Comparison of ENCODE assay signal across 23 cellular contexts in the genomic region with DNA sequence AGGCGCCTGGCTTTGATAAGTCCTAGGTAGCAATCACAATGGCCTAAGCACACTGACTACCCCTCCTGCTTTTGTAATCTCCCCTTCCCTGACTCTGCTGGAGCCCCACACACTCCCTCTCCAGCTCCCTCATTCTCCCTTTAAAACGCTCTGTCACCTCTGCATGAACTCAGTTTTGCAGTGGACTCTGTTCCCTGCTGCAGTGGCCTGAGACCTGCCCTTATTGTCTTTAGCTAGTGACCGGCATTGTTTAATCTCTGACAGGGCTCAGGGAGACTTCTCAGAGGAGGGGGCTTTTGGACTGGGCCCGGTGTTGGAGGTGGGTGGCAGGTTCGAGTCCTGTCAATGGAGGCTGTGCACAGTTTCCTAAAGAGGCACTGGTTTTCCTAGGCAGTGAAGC.
DNase-seq lines count a peak whose midpoint lies in the region; ATAC-seq, FAIRE-seq and TF ChIP-seq lines count a peak whose summit lies in the region.
"Had no signal": no experiment of that assay in that cellular context is flagged by ENCODE, and none has a peak within 500 bp of the region (broad histone marks: within the 10 kb centered on the region; RNA-seq: fewer than 3 reads in every experiment).

No MANE protein-coding gene starts in this region.

- TF ChIP-seq RAD21 in HepG2 (CRISPR knock-in tag; IDR thresholded peaks at IDR 0.05): no peak

- peak; percentile 74 for ATAC-seq in HepG2
- ATAC-seq in pancreas: no peak
- no peak for ATAC-seq in HG02884 (IDR thresholded peaks at IDR 0.05; ENCODE audit: unreplicated experiment)
- ATAC-seq: A549; CD8-positive, alpha-beta T cell had no signal

- H4K20me1 ChIP-seq in HepG2 (ENCODE audit: insufficient read depth, low read length): no peaks in the 10 kb centered on the region
- H4K20me1 ChIP-seq: BLaER1 treated with 17β-estradiol and CSF1 and Interleukin-3, amounts not matched to agents 10 nM and 100 nM had no signal

- H3K79me2 ChIP-seq in HepG2 (ENCODE audit: insufficient read depth, low read length): no peaks in the 10 kb centered on the region

- H3K4me2 ChIP-seq in HepG2 (ENCODE audit: low read depth, low read length): peak overlapping the region; percentile 4; the same call in 1 of the 2 replicates
- H3K4me2 ChIP-seq: A549; BLaER1 treated with 17β-estradiol and CSF1 and Interleukin-3, amounts not matched to agents 10 nM and 100 nM had no signal

- in situ Hi-C loops in HepG2 (cut with HindIII; ENCODE audit: extremely low pct_ligation_motif_present, low pct_unique_long_range_greater_than_20kb): no loop called here

- intact Hi-C loops in HepG2 (cut with micrococcal nuclease; ENCODE audit: unreplicated experiment) (no loop called here), pancreas (cut with DNase I) (no loop called here)

- no peak overlapping the region for H2AFZ ChIP-seq in HepG2 (ENCODE audit: low read length)

- H3K27ac ChIP-seq in HepG2 (ENCODE audit: extremely low read length, insufficient read depth, low read length) (no peak overlapping the region), suprapubic skin (no peak overlapping the region), pancreas (no peak overlapping the region)
- H3K27ac ChIP-seq: 22Rv1; A549; BLaER1 treated with 17β-estradiol and CSF1 and Interleukin-3, amounts not matched to agents 10 nM and 100 nM; C4-2B had no signal

- DNase-seq in activated effector memory CD4-positive, alpha-beta T cell treated with anti-CD3 and anti-CD28 coated beads, Interleukin-2, amount 50 U/mL, for 16 hours: peak; percentile 22
- DNase-seq in activated effector memory CD4-positive, alpha-beta T cell treated with Interleukin-2 at 50 U/mL for 16 hours: no peak
- peak; percentile 68 for DNase-seq in left kidney (ENCODE audit: low read depth, low spot score)
- peak; percentile 35 for DNase-seq in HepG2 (ENCODE audit: low spot score)
- peak; percentile 27 to 40 for DNase-seq in suprapubic skin (ENCODE audit: low spot score in 2 of 2)
- no peak for DNase-seq in pancreas
- no peak for DNase-seq in stimulated activated CD4-positive, alpha-beta T cell treated with anti-CD3 and anti-CD28 coated beads, Interleukin-1b, Interleukin-23, amount 100 ng/mL, for 48 hours
- DNase-seq: AML-193; Caco-2; Calu3; CD4-positive, alpha-beta T cell; CD8-positive, alpha-beta T cell; DMS79 treated with DMSO at 0.1 percent for 48 hours; GF-D8 had no signal

- H3K4me1 ChIP-seq in HepG2 (ENCODE audit: insufficient read depth, low read length): peaks cover 13% of the 10 kb centered on the region
- H3K4me1 ChIP-seq in suprapubic skin: no peaks in the 10 kb centered on the region
- no peaks in the 10 kb centered on the region for H3K4me1 ChIP-seq in pancreas
- H3K4me1 ChIP-seq: A549; BLaER1 treated with 17β-estradiol and CSF1 and Interleukin-3, amounts not matched to agents 10 nM and 100 nM; Caco-2 had no signal

- no peaks in the 10 kb centered on the region for H3K9me3 ChIP-seq in HepG2 (ENCODE audit: low read length)
- H3K9me3 ChIP-seq in suprapubic skin: no peaks in the 10 kb centered on the region
- H3K9me3 ChIP-seq in pancreas: no peaks in the 10 kb centered on the region
- H3K9me3 ChIP-seq: A549, Caco-2 had no signal

- FAIRE-seq in HepG2 (lab: Jason Lieb, UNC): no peak
- FAIRE-seq in pancreas (lab: Jason Lieb, UNC): no peak
- FAIRE-seq: A549, D721Med, G401.6, GM12891, GM19239 had no signal

- no peak for TF ChIP-seq CTCF in HepG2 (CRISPR knock-in tag; IDR thresholded peaks at IDR 0.05)
- TF ChIP-seq CTCF in suprapubic skin (IDR thresholded peaks at IDR 0.05): no peak
- TF ChIP-seq CTCF in pancreas (IDR thresholded peaks at IDR 0.05): no peak

- H3K27me3 ChIP-seq in HepG2 (ENCODE audit: control insufficient read depth in 1 of 2, insufficient read depth in 2 of 2, low read length in 2 of 2) (no peaks in the 10 kb centered on the region; a peak in 2 of 5 replicates), suprapubic skin (peaks cover 3% of the 10 kb centered on the region), pancreas (no peaks in the 10 kb centered on the region)
- H3K27me3 ChIP-seq: BLaER1 treated with 17β-estradiol and CSF1 and Interleukin-3, amounts not matched to agents 10 nM and 100 nM had no signal

- no peak overlapping the region for H3K9ac ChIP-seq in HepG2 (ENCODE audit: insufficient read depth, low read depth, low read length)
- H3K9ac ChIP-seq: BLaER1 treated with 17β-estradiol and CSF1 and Interleukin-3, amounts not matched to agents 10 nM and 100 nM had no signal

- TF ChIP-seq POLR2A in HepG2 (IDR thresholded peaks at IDR 0.05; ENCODE audit: insufficient read depth in 1 of 2, low read depth in 2 of 2, low read length in 2 of 2) (no peak), suprapubic skin (IDR thresholded peaks at IDR 0.05) (no peak)

- 0% methylated on average over 5 of the region's 5 CpGs for WGBS in HepG2 (ENCODE audit: low lambda C conversion rate)
- 94% methylated on average over 5 of the region's 5 CpGs for WGBS in suprapubic skin
- WGBS in pancreas, 2 donors: 77 to 79% methylated on average over 5 of the region's 5 CpGs

- H3K36me3 ChIP-seq in HepG2 (replicated peaks in 1 of 2; ENCODE audit: control insufficient read depth in 1 of 2, insufficient read depth in 2 of 2, low read length in 2 of 2): no peaks in the 10 kb centered on the region
- H3K36me3 ChIP-seq in suprapubic skin: no peaks in the 10 kb centered on the region
- H3K36me3 ChIP-seq in pancreas: no peaks in the 10 kb centered on the region
- H3K36me3 ChIP-seq: BLaER1 treated with 17β-estradiol and CSF1 and Interleukin-3, amounts not matched to agents 10 nM and 100 nM had no signal

- BruUV-seq in HepG2 (replicated peaks; lab: Mats Ljungman, UMichigan): no TSS peak

- CTCF ChIA-PET in HepG2 (lab: Yijun Ruan, JAX; ENCODE audit: low intra/inter-chr PET ratio, low total read pairs): no interaction called here

- TF ChIP-seq EP300 in HepG2 (IDR thresholded peaks at IDR 0.05; ENCODE audit: low read depth in 2 of 2, low read length in 2 of 2) (no peak), HepG2 (CRISPR knock-in tag; IDR thresholded peaks at IDR 0.05; ENCODE audit: borderline replicate concordance) (no peak), suprapubic skin (IDR thresholded peaks at IDR 0.05) (no peak)

- POLR2A ChIA-PET in HepG2 (lab: Yijun Ruan, JAX): no interaction called here

- no peak overlapping the region for H3K4me3 ChIP-seq in HepG2 (replicated peaks in 1 of 3; ENCODE audit: insufficient read depth in 1 of 3, low read depth in 2 of 3, low read length in 3 of 3)
- no peak overlapping the region for H3K4me3 ChIP-seq in suprapubic skin
- no peak overlapping the region for H3K4me3 ChIP-seq in pancreas
- H3K4me3 ChIP-seq: A549; BLaER1 treated with 17β-estradiol and CSF1 and Interleukin-3, amounts not matched to agents 10 nM and 100 nM had no signal

TF ChIP-seq in HepG2, 621 proteins besides CTCF, POLR2A, EP300 and RAD21:
- TF ChIP-seq SOX13 (IDR thresholded peaks at IDR 0.05) (no peak), SOX13 (CRISPR knock-in tag; conservative IDR thresholded peaks at IDR 0.05 in 1 of 2, IDR thresholded peaks at IDR 0.05 in 1 of 2) (peak in 1 of 2 experiments; percentile 38; a peak in 1 of 4 replicates), RXRA (CRISPR knock-in tag; IDR thresholded peaks at IDR 0.05) (peak; percentile 37; the same call in 1 of the 2 replicates), RARA (CRISPR knock-in tag; IDR thresholded peaks at IDR 0.05) (peak; percentile 89), AGO1 (IDR thresholded peaks at IDR 0.05; ENCODE audit: low read depth, low read length, poor library complexity, severe bottlenecking) (no peak), ZNF605 (CRISPR knock-in tag; IDR thresholded peaks at IDR 0.05) (no peak), HMG20A (CRISPR knock-in tag; IDR thresholded peaks at IDR 0.05; ENCODE audit: borderline replicate concordance) (no peak), SOX6 (IDR thresholded peaks at IDR 0.05) (no peak), SOX6 (CRISPR knock-in tag; IDR thresholded peaks at IDR 0.05) (peak; percentile 63), FOSL1 (CRISPR knock-in tag; IDR thresholded peaks at IDR 0.05; ENCODE audit: borderline replicate concordance) (no peak), SOX5 (CRISPR knock-in tag; IDR thresholded peaks at IDR 0.05; ENCODE audit: borderline replicate concordance) (peak; percentile 55; the same call in 1 of the 2 replicates), MTA1 (CRISPR knock-in tag; IDR thresholded peaks at IDR 0.05; ENCODE audit: borderline replicate concordance) (no peak), AKAP8 (CRISPR knock-in tag; IDR thresholded peaks at IDR 0.05) (no peak), HNF4A (CRISPR knock-in tag; IDR thresholded peaks at IDR 0.05) (0 out of 2 replicates have a peak, but pooled peaks have one; percentile 45), ZNF496 (CRISPR knock-in tag; IDR thresholded peaks at IDR 0.05; ENCODE audit: insufficient replicate concordance) (no peak)
- TF ChIP-seq, protein P1, sequence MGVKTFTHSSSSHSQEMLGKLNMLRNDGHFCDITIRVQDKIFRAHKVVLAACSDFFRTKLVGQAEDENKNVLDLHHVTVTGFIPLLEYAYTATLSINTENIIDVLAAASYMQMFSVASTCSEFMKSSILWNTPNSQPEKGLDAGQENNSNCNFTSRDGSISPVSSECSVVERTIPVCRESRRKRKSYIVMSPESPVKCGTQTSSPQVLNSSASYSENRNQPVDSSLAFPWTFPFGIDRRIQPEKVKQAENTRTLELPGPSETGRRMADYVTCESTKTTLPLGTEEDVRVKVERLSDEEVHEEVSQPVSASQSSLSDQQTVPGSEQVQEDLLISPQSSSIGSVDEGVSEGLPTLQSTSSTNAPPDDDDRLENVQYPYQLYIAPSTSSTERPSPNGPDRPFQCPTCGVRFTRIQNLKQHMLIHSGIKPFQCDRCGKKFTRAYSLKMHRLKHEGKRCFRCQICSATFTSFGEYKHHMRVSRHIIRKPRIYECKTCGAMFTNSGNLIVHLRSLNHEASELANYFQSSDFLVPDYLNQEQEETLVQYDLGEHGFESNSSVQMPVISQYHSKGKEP (CRISPR knock-in tag; IDR thresholded peaks at IDR 0.05): no peak

Comparison
In these comparisons a context has a peak if more than half of its experiments do, and no peak if none do; other contexts are left out.
1. DNase-seq: peak in activated effector memory CD4-positive, alpha-beta T cell treated with anti-CD3 and anti-CD28 coated beads, Interleukin-2, amount 50 U/mL, for 16 hours (single experiment), left kidney (single experiment), HepG2 (single experiment) and suprapubic skin (2 of 2); none in activated effector memory CD4-positive, alpha-beta T cell treated with Interleukin-2 at 50 U/mL for 16 hours (single experiment), pancreas (0 of 6) and stimulated activated CD4-positive, alpha-beta T cell treated with anti-CD3 and anti-CD28 coated beads, Interleukin-1b, Interleukin-23, amount 100 ng/mL, for 48 hours (single experiment).